ENCODE assay signal across 17 cellular contexts in the genomic region with DNA sequence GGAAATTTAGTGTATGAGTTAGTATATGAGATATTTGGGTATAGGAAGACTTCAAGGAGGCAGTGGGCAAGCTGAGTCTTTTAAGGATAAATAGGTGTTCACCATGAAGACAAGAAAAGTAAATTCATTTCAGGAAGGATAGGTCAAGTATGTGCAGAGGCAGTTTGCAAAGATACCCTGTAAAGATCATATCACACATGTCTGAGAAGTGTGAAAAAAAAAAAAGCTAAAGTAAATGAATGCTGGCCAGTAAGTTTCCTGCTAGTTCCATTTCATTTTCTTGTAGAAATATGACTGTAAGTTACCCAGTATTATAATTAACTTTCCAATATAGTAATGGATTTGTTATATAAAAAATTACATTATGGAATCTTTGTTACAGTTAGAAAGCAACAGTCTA.
DNase-seq lines count a peak whose midpoint lies in the region; ATAC-seq and TF ChIP-seq lines count a peak whose summit lies in the region.
"Had no signal": no experiment of that assay in that cellular context is flagged by ENCODE, and none has a peak within 500 bp of the region (broad histone marks: within the 10 kb centered on the region; RNA-seq: fewer than 3 reads in every experiment).

No MANE protein-coding gene starts in this region.

- H3K27ac Mint-ChIP-seq in activated CD8-positive, alpha-beta T cell treated with anti-CD3 and anti-CD28 coated beads for 36 hours = peak overlapping the region; percentile 51
- no peak overlapping the region for H3K27ac Mint-ChIP-seq in activated CD8-positive, alpha-beta T cell treated with anti-CD3 and anti-CD28 coated beads, Interleukin-2, amount 10 ng/mL, durations not matched to agents 7 days and 5 days
- peak overlapping the region; percentile 92 for H3K27ac Mint-ChIP-seq in activated T-helper 17 cell treated with anti-CD3 and anti-CD28 coated beads, Interleukin-2, amount 50 U/mL, for 72 hours
- peak overlapping the region in 1 of 2 donors; percentile 60 for H3K27ac Mint-ChIP-seq in natural killer cell

- H3K4me1 Mint-ChIP-seq in activated CD8-positive, alpha-beta T cell treated with anti-CD3 and anti-CD28 coated beads for 36 hours (ENCODE audit: low read depth) = peaks cover 28% of the 10 kb centered on the region
- H3K4me1 Mint-ChIP-seq in activated CD8-positive, alpha-beta T cell treated with anti-CD3 and anti-CD28 coated beads, Interleukin-2, amount 10 ng/mL, durations not matched to agents 7 days and 5 days (ENCODE audit: low read depth) = peaks cover 13% of the 10 kb centered on the region
- H3K4me1 Mint-ChIP-seq in activated T-helper 17 cell treated with anti-CD3 and anti-CD28 coated beads, Interleukin-2, amount 50 U/mL, for 72 hours = peaks cover 30% of the 10 kb centered on the region
- H3K4me1 Mint-ChIP-seq in natural killer cell = peaks cover 15 to 29% of the 10 kb centered on the region in 2 donors

- no peaks in the 10 kb centered on the region for H4K20me1 ChIP-seq in Loucy (ENCODE audit: insufficient read depth, low read length, poor library complexity, severe bottlenecking)

- no peaks in the 10 kb centered on the region for H3K9me3 Mint-ChIP-seq in activated CD8-positive, alpha-beta T cell treated with anti-CD3 and anti-CD28 coated beads for 36 hours
- H3K9me3 Mint-ChIP-seq in activated CD8-positive, alpha-beta T cell treated with anti-CD3 and anti-CD28 coated beads, Interleukin-2, amount 10 ng/mL, durations not matched to agents 7 days and 5 days (ENCODE audit: insufficient read depth) = no peaks in the 10 kb centered on the region
- H3K9me3 Mint-ChIP-seq in activated T-helper 17 cell treated with anti-CD3 and anti-CD28 coated beads, Interleukin-2, amount 50 U/mL, for 72 hours = no peaks in the 10 kb centered on the region
- H3K9me3 Mint-ChIP-seq in natural killer cell = no peaks in the 10 kb centered on the region

- H3K4me3 ChIP-seq in Loucy (ENCODE audit: low read length, poor library complexity, severe bottlenecking) = peak overlapping the region; percentile 4
- H3K4me3 ChIP-seq: MG63 had no signal

- peak; percentile 12 for ATAC-seq in activated CD8-positive, alpha-beta T cell treated with anti-CD3 and anti-CD28 coated beads for 36 hours
- ATAC-seq in activated CD8-positive, alpha-beta T cell treated with anti-CD3 and anti-CD28 coated beads, Interleukin-2, amount 10 ng/mL, durations not matched to agents 7 days and 5 days = no peak
- ATAC-seq in activated T-helper 17 cell treated with anti-CD3 and anti-CD28 coated beads, Interleukin-2, amount 50 U/mL, for 72 hours (replicated peaks) = no peak
- ATAC-seq in natural killer cell = peak; percentile 72 to 78 (median 78)
- ATAC-seq: PC-3 had no signal

- H3K9ac ChIP-seq in Loucy (ENCODE audit: low read depth, low read length, poor library complexity, severe bottlenecking) = peak overlapping the region; percentile 46

- H3K9me3 ChIP-seq in Loucy (ENCODE audit: insufficient read depth, low read depth, low read length) = no peaks in the 10 kb centered on the region

- H3K9me2 ChIP-seq in Loucy (replicated peaks; ENCODE audit: low read depth, low read length) = no peaks in the 10 kb centered on the region

- H3K36me3 ChIP-seq in Loucy (ENCODE audit: insufficient read depth, low read length) = no peaks in the 10 kb centered on the region; the same call in 1 of the 2 replicates

- H3K27me3 Mint-ChIP-seq in activated CD8-positive, alpha-beta T cell treated with anti-CD3 and anti-CD28 coated beads for 36 hours = no peaks in the 10 kb centered on the region
- H3K27me3 Mint-ChIP-seq in activated CD8-positive, alpha-beta T cell treated with anti-CD3 and anti-CD28 coated beads, Interleukin-2, amount 10 ng/mL, durations not matched to agents 7 days and 5 days (ENCODE audit: low read depth) = no peaks in the 10 kb centered on the region
- H3K27me3 Mint-ChIP-seq in activated T-helper 17 cell treated with anti-CD3 and anti-CD28 coated beads, Interleukin-2, amount 50 U/mL, for 72 hours = no peaks in the 10 kb centered on the region
- H3K27me3 Mint-ChIP-seq in natural killer cell (ENCODE audit: low read depth in 2 of 2) = no peaks in the 10 kb centered on the region

- H3K27me3 ChIP-seq in Loucy (ENCODE audit: insufficient read depth, low read length, poor library complexity, severe bottlenecking) = no peaks in the 10 kb centered on the region
- H3K27me3 ChIP-seq: MG63 had no signal

- H3F3A ChIP-seq in Loucy (ENCODE audit: low read depth) = no peaks in the 10 kb centered on the region

- no peak for TF ChIP-seq CTCF in activated CD8-positive, alpha-beta T cell treated with anti-CD3 and anti-CD28 coated beads for 36 hours (IDR thresholded peaks at IDR 0.05)
- TF ChIP-seq CTCF in Loucy (conservative IDR thresholded peaks at IDR 0.05; ENCODE audit: low read length) (no peak), natural killer cell (IDR thresholded peaks at IDR 0.05) (no peak)

- H3K4me3 Mint-ChIP-seq in activated CD8-positive, alpha-beta T cell treated with anti-CD3 and anti-CD28 coated beads for 36 hours = no peak overlapping the region
- no peak overlapping the region for H3K4me3 Mint-ChIP-seq in activated CD8-positive, alpha-beta T cell treated with anti-CD3 and anti-CD28 coated beads, Interleukin-2, amount 10 ng/mL, durations not matched to agents 7 days and 5 days
- peak overlapping the region; percentile 69 for H3K4me3 Mint-ChIP-seq in activated T-helper 17 cell treated with anti-CD3 and anti-CD28 coated beads, Interleukin-2, amount 50 U/mL, for 72 hours
- H3K4me3 Mint-ChIP-seq in natural killer cell = peak overlapping the region; percentile 33

- intact Hi-C loops in activated CD8-positive, alpha-beta T cell treated with anti-CD3 and anti-CD28 coated beads for 36 hours (cut with micrococcal nuclease) = loop anchor here (5.0 to 10.0 kb wide), 2 partner anchors 62 to 129 kb away; a partner anchor contains a TSS
- intact Hi-C loops in natural killer cell (cut with micrococcal nuclease) = no loop called here

- peaks cover 24% of the 10 kb centered on the region for H3K79me2 ChIP-seq in Loucy (ENCODE audit: insufficient read depth, low read length)

- H2AFZ ChIP-seq in Loucy (ENCODE audit: low read length) = no peak overlapping the region

- no peaks in the 10 kb centered on the region for H3K36me3 Mint-ChIP-seq in activated CD8-positive, alpha-beta T cell treated with anti-CD3 and anti-CD28 coated beads for 36 hours (ENCODE audit: low read depth)
- H3K36me3 Mint-ChIP-seq in activated CD8-positive, alpha-beta T cell treated with anti-CD3 and anti-CD28 coated beads, Interleukin-2, amount 10 ng/mL, durations not matched to agents 7 days and 5 days (ENCODE audit: low read depth) = peaks cover 5% of the 10 kb centered on the region
- no peaks in the 10 kb centered on the region for H3K36me3 Mint-ChIP-seq in activated T-helper 17 cell treated with anti-CD3 and anti-CD28 coated beads, Interleukin-2, amount 50 U/mL, for 72 hours (ENCODE audit: low read depth)
- no peaks in the 10 kb centered on the region for H3K36me3 Mint-ChIP-seq in natural killer cell

- CTCF ChIA-PET in activated CD8-positive, alpha-beta T cell treated with anti-CD3 and anti-CD28 coated beads for 36 hours (lab: Charles Lee) = interaction anchor here (0.9 to 1.3 kb wide), 2 partner anchors 11 to 13 kb away, joined by 3 read pairs; no protein-coding TSS in a partner anchor
- CTCF ChIA-PET in activated CD8-positive, alpha-beta T cell treated with anti-CD3 and anti-CD28 coated beads, Interleukin-2, amount 10 ng/mL, durations not matched to agents 7 days and 5 days (lab: Charles Lee) = no interaction called here

- peaks cover 22% of the 10 kb centered on the region for H3K4me1 ChIP-seq in Loucy (ENCODE audit: insufficient read depth, low read length, poor library complexity, severe bottlenecking)

- POLR2A ChIA-PET in activated CD8-positive, alpha-beta T cell treated with anti-CD3 and anti-CD28 coated beads for 36 hours (lab: Charles Lee) = no interaction called here
- POLR2A ChIA-PET in activated CD8-positive, alpha-beta T cell treated with anti-CD3 and anti-CD28 coated beads, Interleukin-2, amount 10 ng/mL, durations not matched to agents 7 days and 5 days (lab: Charles Lee) = interaction anchor here (0.6 kb wide), 1 partner anchor 374 kb away, joined by 3 read pairs; no protein-coding TSS in a partner anchor

- peak overlapping the region; percentile 48 for H3K4me2 ChIP-seq in Loucy (ENCODE audit: low read depth, low read length, poor library complexity, severe bottlenecking)

- DNase-seq in activated CD8-positive, alpha-beta T cell treated with anti-CD3 and anti-CD28 coated beads for 36 hours = no peak
- DNase-seq in activated CD8-positive, alpha-beta T cell treated with anti-CD3 and anti-CD28 coated beads, Interleukin-2, amount 10 ng/mL, durations not matched to agents 7 days and 5 days = no peak
- DNase-seq in natural killer cell = no peak
- no peak for DNase-seq in stimulated activated CD4-positive, alpha-beta T cell treated with anti-CD3 and anti-CD28 coated beads, Interleukin-4, amount 100 ng/mL, for 24 hours
- no peak for DNase-seq in SW480 (ENCODE audit: low spot score)
- DNase-seq in COLO668 (lab: John Stamatoyannopoulos, UW; ENCODE audit: unreplicated experiment) = no peak
- DNase-seq: C1 segment of cervical spinal cord; GF-D8; KG1; MG63; NCI-H1105; NCI-H187; NCI-H69; NK-92 treated with Interleukin-12 subunit alpha and Interleukin-12 subunit beta, amount 100 ng/mL, for 24 hours; PC-3 had no signal

Comparison
In these comparisons a context has a peak if more than half of its experiments do, and no peak if none do; other contexts are left out.
1. ATAC-seq: peak in activated CD8-positive, alpha-beta T cell treated with anti-CD3 and anti-CD28 coated beads for 36 hours (single experiment) and natural killer cell (3 of 3); none in activated CD8-positive, alpha-beta T cell treated with anti-CD3 and anti-CD28 coated beads, Interleukin-2, amount 10 ng/mL, durations not matched to agents 7 days and 5 days (single experiment) and activated T-helper 17 cell treated with anti-CD3 and anti-CD28 coated beads, Interleukin-2, amount 50 U/mL, for 72 hours (single experiment).
2. H3K4me3 Mint-ChIP-seq: peak in activated T-helper 17 cell treated with anti-CD3 and anti-CD28 coated beads, Interleukin-2, amount 50 U/mL, for 72 hours (single experiment) and natural killer cell (single experiment); none in activated CD8-positive, alpha-beta T cell treated with anti-CD3 and anti-CD28 coated beads for 36 hours (single experiment) and activated CD8-positive, alpha-beta T cell treated with anti-CD3 and anti-CD28 coated beads, Interleukin-2, amount 10 ng/mL, durations not matched to agents 7 days and 5 days (single experiment).